8 cellular contexts compared by ENCODE assay signal in the genomic region with DNA sequence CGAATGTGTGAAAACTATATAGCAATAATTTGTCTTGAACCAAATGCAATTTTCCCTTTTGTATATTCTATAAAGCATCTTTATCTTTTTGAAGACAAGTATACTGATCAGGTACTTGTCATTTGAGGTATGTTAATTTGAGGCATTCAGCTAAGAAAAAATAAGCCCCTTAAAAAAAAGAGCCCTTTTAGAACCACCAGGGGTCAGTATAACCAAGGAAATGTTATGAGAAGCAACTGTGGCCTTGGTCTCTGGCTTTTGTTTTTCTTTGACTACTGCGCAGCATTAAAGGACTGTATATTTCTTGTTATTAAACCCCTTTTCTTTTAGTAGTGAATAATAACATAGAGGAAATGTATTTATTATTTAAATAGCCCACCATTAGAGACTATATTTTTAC. TPM values are rescaled to one million over a fixed set of nuclear protein-coding genes. Genes with fewer than 3 reads are reported as not detected.
DNase-seq lines count a peak whose midpoint lies in the region; ATAC-seq and TF ChIP-seq lines count a peak whose summit lies in the region.

No MANE protein-coding gene starts in this region.

- no peaks in the 10 kb centered on the region for H3K9me3 ChIP-seq in HAP-1
- H3K9me3 ChIP-seq in osteoblast (ENCODE audit: low read depth, low read length): no peaks in the 10 kb centered on the region

- H3K4me2 ChIP-seq in osteoblast (ENCODE audit: insufficient read depth, low read length): no peak overlapping the region

- DNase-seq in SIG-M5 treated with dmso at 0.1 percent for 504 hours (lab: John Stamatoyannopoulos, UW; ENCODE audit: unreplicated experiment) (peak; percentile 52), SIG-M5 (lab: John Stamatoyannopoulos, UW) (no peak), HAP-1 (ENCODE audit: low spot score in 2 of 2) (peak; percentile 11 to 79), NCI-H1048 (lab: John Stamatoyannopoulos, UW) (peak; percentile 22), fibroblast of peridontal ligament (ENCODE audit: extremely low read depth) (peak; percentile 91), osteoblast (ENCODE audit: insufficient read length, low spot score, missing footprints) (no peak), COLO668 (lab: John Stamatoyannopoulos, UW; ENCODE audit: unreplicated experiment) (no peak)

- H3K79me2 ChIP-seq in osteoblast (ENCODE audit: insufficient read depth, low read length): no peaks in the 10 kb centered on the region

- H3K36me3 ChIP-seq in HAP-1 (replicated peaks) (no peaks in the 10 kb centered on the region), osteoblast (ENCODE audit: insufficient read depth, low read length) (peaks cover 7% of the 10 kb centered on the region)

- H2AFZ ChIP-seq in osteoblast (ENCODE audit: low read length): no peak overlapping the region

- ATAC-seq in SK-N-SH treated with all-trans-retinoic acid at 6 μM for 48 hours: peak; percentile 87

- H3K27me3 ChIP-seq in HAP-1 (ENCODE audit: low read depth) (no peaks in the 10 kb centered on the region), osteoblast (ENCODE audit: insufficient read depth, low read length) (no peaks in the 10 kb centered on the region)

- no peak overlapping the region for H3K27ac ChIP-seq in osteoblast (ENCODE audit: low read depth, low read length)

- H3K4me3 ChIP-seq in HAP-1 (no peak overlapping the region), osteoblast (ENCODE audit: insufficient read depth, low read length) (no peak overlapping the region)

- in situ Hi-C loops in HAP-1 (cut with MboI; ENCODE audit: low sequenced_read_pairs): loop anchor here (25.0 kb wide), 1 partner anchor 1473 kb away; the partner anchor contains the start of gene COL12A1

- H3K4me1 ChIP-seq in HAP-1 (no peaks in the 10 kb centered on the region), osteoblast (ENCODE audit: insufficient read depth, low read length) (peaks cover 9% of the 10 kb centered on the region)

- TF ChIP-seq CTCF in osteoblast (IDR thresholded peaks at IDR 0.05; ENCODE audit: extremely low read depth, low read depth, low read length): peak; percentile 76

- H4K20me1 ChIP-seq in osteoblast (ENCODE audit: insufficient read depth, low read length): no peaks in the 10 kb centered on the region

TF ChIP-seq in SK-N-SH treated with all-trans-retinoic acid at 6 μM for 48 hours, 23 proteins besides CTCF, POLR2A, EP300 and RAD21:
- no peak for TF ChIP-seq ESRRG (CRISPR knock-in tag; IDR thresholded peaks at IDR 0.05)

RNA-seq across cellular contexts. Expression of gene CD109, which starts 43.1 kb away (rescaled TPM):
- total RNA-seq in osteoblast: 85.5 and 93.4 TPM in 2 replicates

Comparison
In these comparisons a context has a peak if more than half of its experiments do, and no peak if none do; other contexts are left out.
1. DNase-seq: peak in SIG-M5 treated with dmso at 0.1 percent for 504 hours (single experiment), HAP-1 (2 of 2), NCI-H1048 (single experiment) and fibroblast of peridontal ligament (single experiment); none in SIG-M5 (single experiment), osteoblast (single experiment) and COLO668 (single experiment).